ENCODE assay signal across 18 cellular contexts in the genomic region with DNA sequence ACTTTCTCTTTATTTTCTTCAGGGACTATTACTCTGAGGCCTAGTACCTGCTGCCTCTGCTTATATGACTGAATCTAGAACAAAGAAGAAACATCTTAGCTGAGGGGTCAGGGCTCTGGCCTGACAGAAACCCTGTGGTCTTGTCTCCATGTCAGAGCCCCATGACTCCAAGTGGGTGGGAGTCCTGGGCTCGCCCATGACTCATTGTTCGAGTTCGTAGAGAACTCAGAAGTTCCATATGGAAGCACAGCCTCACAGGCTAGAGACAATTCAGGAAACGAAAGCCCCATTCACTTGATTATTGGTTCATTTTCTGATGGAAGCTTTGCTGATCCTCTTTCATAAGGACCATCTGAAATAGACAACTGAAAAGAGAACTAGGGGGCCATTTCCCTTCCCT.
A peak's percentile ranks its signal among the peaks of the same experiment; 100 is the strongest.
DNase-seq lines count a peak whose midpoint lies in the region; FAIRE-seq and TF ChIP-seq lines count a peak whose summit lies in the region.
"Had no signal": no experiment of that assay in that cellular context is flagged by ENCODE, and none has a peak within 500 bp of the region (broad histone marks: within the 10 kb centered on the region; RNA-seq: fewer than 3 reads in every experiment).

No MANE protein-coding gene starts in this region.

- no peak overlapping the region for H3K9ac ChIP-seq in neuronal stem cell (ENCODE audit: low read depth, low read length, poor library complexity)

- H3K23ac ChIP-seq in neuronal stem cell (ENCODE audit: low read depth, low read length, poor library complexity), result no peak overlapping the region

- no peak overlapping the region for H2BK15ac ChIP-seq in neuronal stem cell (ENCODE audit: low read length)

- H3K4me2 ChIP-seq in neuronal stem cell (ENCODE audit: insufficient read depth, low read length, poor library complexity, severe bottlenecking), result no peak overlapping the region

- peaks cover 12% of the 10 kb centered on the region for H3K36me3 Mint-ChIP-seq in T-helper 2 cell treated with Interferon-gamma antibody and Interleukin-4, amounts not matched to agents 5 μg/mL and 100 μg/mL, for 36 hours (ENCODE audit: low read depth)
- H3K36me3 Mint-ChIP-seq: memory B cell had no signal

- no peak overlapping the region for H2AK5ac ChIP-seq in neuronal stem cell (ENCODE audit: low read depth, low read length)

- no peaks in the 10 kb centered on the region for H3K27me3 ChIP-seq in neuronal stem cell (ENCODE audit: control insufficient read depth in 3 of 3, insufficient read depth in 3 of 3, low read depth in 1 of 3, low read length in 3 of 3)
- H3K27me3 ChIP-seq: cardiac muscle cell had no signal

- H3K4me3 ChIP-seq in fibroblast of mammary gland (ENCODE audit: control insufficient read depth, low read depth, low read length) (no peak overlapping the region), neuronal stem cell (ENCODE audit: low read length in 2 of 2) (no peak overlapping the region)
- H3K4me3 ChIP-seq: cardiac muscle cell, GM12878, prostate gland had no signal

- no peaks in the 10 kb centered on the region for H3K79me1 ChIP-seq in neuronal stem cell (ENCODE audit: low read depth, low read length)

- FAIRE-seq in RCC 7860 (lab: Jason Lieb, UNC) (no peak), GM19239 (lab: Jason Lieb, UNC) (no peak)
- FAIRE-seq: GM12878 had no signal

- no peak overlapping the region for H2BK5ac ChIP-seq in neuronal stem cell (ENCODE audit: low read length)

- no peak overlapping the region for H3K27ac ChIP-seq in neuronal stem cell (replicated peaks; ENCODE audit: low read length)
- H3K27ac ChIP-seq: cardiac muscle cell, epithelial cell of prostate, prostate gland had no signal

- peaks cover 8 to 10% of the 10 kb centered on the region in 2 donors for H3K4me1 ChIP-seq in neuronal stem cell (ENCODE audit: control insufficient read depth in 2 of 2, insufficient read depth in 1 of 2, low read depth in 1 of 2, low read length in 2 of 2)
- H3K4me1 ChIP-seq: prostate gland had no signal

- no peak overlapping the region for H3K4ac ChIP-seq in neuronal stem cell (ENCODE audit: low read length)

- WGBS in neuronal stem cell (ENCODE audit: extremely low coverage in 2 of 2, insufficient read length in 2 of 2, insufficient replicate concordance in 1 of 2), 2 donors, result no CpG with 5 or more reads among the region's 4 CpGs

- peaks cover 36% of the 10 kb centered on the region for H3K4me1 Mint-ChIP-seq in T-helper 2 cell treated with Interferon-gamma antibody and Interleukin-4, amounts not matched to agents 5 μg/mL and 100 μg/mL, for 36 hours (ENCODE audit: low read depth)

- in situ Hi-C loops in ACHN (cut with HindIII; ENCODE audit: low pct_ligation_motif_present, low pct_unique_long_range_greater_than_20kb, low sequenced_read_pairs), result loop anchor here (25.0 kb wide), 1 partner anchor 360 kb away; no protein-coding TSS in a partner anchor

- H3K4me3 Mint-ChIP-seq in T-helper 2 cell treated with Interferon-gamma antibody and Interleukin-4, amounts not matched to agents 5 μg/mL and 100 μg/mL, for 36 hours, result no peak overlapping the region
- H3K4me3 Mint-ChIP-seq: memory B cell had no signal

- no peak overlapping the region for H3K18ac ChIP-seq in neuronal stem cell (ENCODE audit: low read length)

- H3K9me3 Mint-ChIP-seq in T-helper 2 cell treated with Interferon-gamma antibody and Interleukin-4, amounts not matched to agents 5 μg/mL and 100 μg/mL, for 36 hours, result no peaks in the 10 kb centered on the region
- H3K9me3 Mint-ChIP-seq: memory B cell had no signal

- H2BK120ac ChIP-seq in neuronal stem cell (ENCODE audit: low read depth, low read length), result no peak overlapping the region

- no peak overlapping the region for H4K91ac ChIP-seq in neuronal stem cell (ENCODE audit: low read depth, low read length, poor library complexity)

- H2AFZ ChIP-seq in neuronal stem cell (ENCODE audit: low read length), result peak overlapping the region; percentile 92

- H3K27me3 Mint-ChIP-seq in T-helper 2 cell treated with Interferon-gamma antibody and Interleukin-4, amounts not matched to agents 5 μg/mL and 100 μg/mL, for 36 hours (ENCODE audit: low read depth), result no peaks in the 10 kb centered on the region
- H3K27me3 Mint-ChIP-seq: memory B cell had no signal

- H2BK12ac ChIP-seq in neuronal stem cell (ENCODE audit: low read length), result no peak overlapping the region

- H3K9me3 ChIP-seq in neuronal stem cell (replicated peaks in 1 of 2; ENCODE audit: control insufficient read depth in 2 of 2, insufficient read depth in 1 of 2, low read depth in 1 of 2, low read length in 2 of 2), result no peaks in the 10 kb centered on the region
- H3K9me3 ChIP-seq: prostate gland had no signal

- no peaks in the 10 kb centered on the region for H3K36me3 ChIP-seq in neuronal stem cell (replicated peaks in 1 of 2; ENCODE audit: control insufficient read depth in 2 of 2, insufficient read depth in 2 of 2, low read length in 2 of 2)
- H3K36me3 ChIP-seq: cardiac muscle cell, prostate gland had no signal

- H3K14ac ChIP-seq in neuronal stem cell (ENCODE audit: low read length), result no peak overlapping the region

- H4K8ac ChIP-seq in neuronal stem cell (ENCODE audit: low read depth, low read length), result no peak overlapping the region

- DNase-seq in EH (ENCODE audit: low read depth), result peak; percentile 53
- peak; percentile 20 for DNase-seq in RCC 7860 (ENCODE audit: low spot score)
- DNase-seq in fibroblast of mammary gland (ENCODE audit: low read depth), result peak; percentile 89
- no peak for DNase-seq in neuronal stem cell (ENCODE audit: low spot score)
- no peak for DNase-seq in GM19239 (ENCODE audit: insufficient read length, low spot score)
- no peak for DNase-seq in T-helper 2 cell treated with Interferon-gamma antibody and Interleukin-4, amounts not matched to agents 5 μg/mL and 100 μg/mL, for 36 hours (ENCODE audit: low spot score)
- DNase-seq in ACHN, result no peak
- DNase-seq in stimulated activated CD4-positive, alpha-beta T cell treated with anti-CD3 and anti-CD28 coated beads, Interleukin-4, amount 100 ng/mL, for 4 hours, result no peak
- DNase-seq: activated gamma-delta T cell treated with Interleukin-2 at 50 U/mL for 16 hours, DMS79, NCI-H146, NCI-H526, SIG-M5 had no signal

- H3K27ac Mint-ChIP-seq in T-helper 2 cell treated with Interferon-gamma antibody and Interleukin-4, amounts not matched to agents 5 μg/mL and 100 μg/mL, for 36 hours, result no peak overlapping the region

- TF ChIP-seq CTCF in fibroblast of mammary gland (conservative IDR thresholded peaks at IDR 0.05; ENCODE audit: control insufficient read depth, insufficient read depth, low read depth, low read length), result no peak

Comparison
In these comparisons a context has a peak if more than half of its experiments do, and no peak if none do; other contexts are left out.
1. DNase-seq: peak in EH (single experiment), RCC 7860 (single experiment) and fibroblast of mammary gland (single experiment); none in neuronal stem cell (single experiment), GM19239 (single experiment), T-helper 2 cell treated with Interferon-gamma antibody and Interleukin-4, amounts not matched to agents 5 μg/mL and 100 μg/mL, for 36 hours (single experiment), ACHN (single experiment) and stimulated activated CD4-positive, alpha-beta T cell treated with anti-CD3 and anti-CD28 coated beads, Interleukin-4, amount 100 ng/mL, for 4 hours (0 of 2).